25 cellular contexts compared by ENCODE assay signal in the genomic region with DNA sequence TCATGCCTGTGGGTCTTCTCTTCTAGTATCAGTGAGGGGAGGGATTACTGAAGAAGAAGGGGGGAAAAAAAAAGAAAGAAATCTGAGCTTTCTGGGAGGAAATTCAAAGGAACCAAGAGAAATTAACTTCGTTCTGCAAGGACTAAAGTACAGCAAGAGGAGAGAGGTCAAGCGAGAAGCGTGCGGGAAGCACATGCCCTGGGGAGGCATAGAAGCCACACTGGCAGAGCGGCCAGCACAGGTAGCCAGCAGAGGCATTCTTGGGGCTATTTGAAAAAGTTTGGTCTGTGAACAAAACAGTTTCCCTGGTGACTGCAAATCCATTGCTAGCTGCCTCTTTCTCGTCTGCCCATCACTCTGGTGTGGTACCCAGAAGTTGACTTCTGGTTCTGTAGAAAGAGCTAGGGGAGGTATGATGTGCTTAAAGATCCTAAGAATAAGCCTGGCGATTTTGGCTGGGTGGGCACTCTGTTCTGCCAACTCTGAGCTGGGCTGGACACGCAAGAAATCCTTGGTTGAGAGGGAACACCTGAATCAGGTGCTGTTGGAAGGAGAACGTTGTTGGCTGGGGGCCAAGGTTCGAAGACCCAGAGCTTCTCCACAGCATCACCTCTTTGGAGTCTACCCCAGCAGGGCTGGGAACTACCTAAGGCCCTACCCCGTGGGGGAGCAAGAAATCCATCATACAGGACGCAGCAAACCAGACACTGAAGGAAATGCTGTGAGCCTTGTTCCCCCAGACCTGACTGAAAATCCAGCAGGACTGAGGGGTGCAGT.
"Had no signal": no experiment of that assay in that cellular context is flagged by ENCODE, and none has a peak within 500 bp of the region (broad histone marks: within the 10 kb centered on the region; RNA-seq: fewer than 3 reads in every experiment).

No MANE protein-coding gene starts in this region.

- DNase-seq: activated CD4-positive, alpha-beta memory T cell treated with anti-CD3 and anti-CD28 coated beads for 36 hours; activated CD4-positive, alpha-beta T cell treated with anti-CD3 and anti-CD28 coated beads for 36 hours; activated CD4-positive, alpha-beta T cell treated with anti-CD3 and anti-CD28 coated beads, Interleukin-2, amount 10 ng/mL, durations not matched to agents 24 days and 14 days; activated CD4-positive, CD25-positive, alpha-beta regulatory T cell; activated CD4-positive, CD25-positive, alpha-beta regulatory T cell treated with anti-CD3 and anti-CD28 coated beads, Interleukin-2, amount 50 U/mL, for 72 hours; activated CD8-positive, alpha-beta memory T cell treated with anti-CD3 and anti-CD28 coated beads, Interleukin-2, amount 10 ng/mL, durations not matched to agents 7 days and 5 days; activated CD8-positive, alpha-beta memory T cell treated with anti-CD3 and anti-CD28 coated beads, Interleukin-2, amount 50 U/mL, for 4 hours; activated CD8-positive, alpha-beta T cell treated with anti-CD3 and anti-CD28 coated beads, Interleukin-2, amount 10 ng/mL, durations not matched to agents 7 days and 5 days; activated gamma-delta T cell; activated naive CD4-positive, alpha-beta T cell; activated naive CD4-positive, alpha-beta T cell treated with anti-CD3 and anti-CD28 coated beads, Interleukin-2, amount 10 ng/mL, durations not matched to agents 7 days and 5 days; activated naive CD8-positive, alpha-beta T cell treated with anti-CD3 and anti-CD28 coated beads, Interleukin-2, amount 10 ng/mL, durations not matched to agents 7 days and 5 days; activated T-cell treated with anti-CD3 and anti-CD28 coated beads, Interleukin-2, amount 50 U/mL, for 24 hours; activated T-cell treated with anti-CD3 and anti-CD28 coated beads, Interleukin-2, amount 50 U/mL, for 72 hours; dorsolateral prefrontal cortex; effector memory CD8-positive, alpha-beta T cell; foreskin fibroblast; head of caudate nucleus; T-helper 2 cell had no signal

- H3K27me3 ChIP-seq: ascending aorta had no signal

- FAIRE-seq: bronchial epithelial cell, frontal cortex had no signal

- H3K9me3 ChIP-seq: ascending aorta had no signal

- H3K36me3 ChIP-seq: ascending aorta had no signal

- ATAC-seq: activated CD4-positive, alpha-beta T cell treated with anti-CD3 and anti-CD28 coated beads for 36 hours; activated CD8-positive, alpha-beta memory T cell treated with anti-CD3 and anti-CD28 coated beads, Interleukin-2, amount 10 ng/mL, durations not matched to agents 7 days and 5 days; activated CD8-positive, alpha-beta T cell treated with anti-CD3 and anti-CD28 coated beads, Interleukin-2, amount 10 ng/mL, durations not matched to agents 7 days and 5 days; activated naive CD4-positive, alpha-beta T cell treated with anti-CD3 and anti-CD28 coated beads, Interleukin-2, amount 50 U/mL, for 72 hours; activated T-cell treated with anti-CD3 and anti-CD28 coated beads, Interleukin-2, amount 50 U/mL, for 72 hours; effector memory CD8-positive, alpha-beta T cell; esophagus mucosa had no signal

- H3K27ac ChIP-seq: ascending aorta, coronary artery, dorsolateral prefrontal cortex had no signal

- H3K4me3 ChIP-seq: ascending aorta, coronary artery, dorsolateral prefrontal cortex had no signal
